Comparison of ENCODE assay signal across 8 cellular contexts in genomic region chr6:53979468-53980067, GRCh38.
DNase-seq lines count a peak whose midpoint lies in the region; ATAC-seq and TF ChIP-seq lines count a peak whose summit lies in the region.

No MANE protein-coding gene starts in this region.

- no peaks in the 10 kb centered on the region for H3K9me3 ChIP-seq in gastrocnemius medialis

- TF ChIP-seq POLR2A in gastrocnemius medialis (IDR thresholded peaks at IDR 0.05), result no peak

- H3K9me3 Mint-ChIP-seq in activated CD4-positive, alpha-beta T cell treated with anti-CD3 and anti-CD28 coated beads, Interleukin-2, amount 10 ng/mL, durations not matched to agents 7 days and 5 days, result no peaks in the 10 kb centered on the region

- H3K4me1 ChIP-seq in gastrocnemius medialis, result peaks cover 0 to under 1% of the 10 kb centered on the region in 2 donors

- ATAC-seq in gastrocnemius medialis (peak; percentile 38 to 43), HG03108 (IDR thresholded peaks at IDR 0.05; ENCODE audit: unreplicated experiment) (no peak), GM21360 (IDR thresholded peaks at IDR 0.05; ENCODE audit: unreplicated experiment) (no peak)

- peak; percentile 29 for DNase-seq in activated CD4-positive, alpha-beta T cell treated with anti-CD3 and anti-CD28 coated beads, Interleukin-2, amount 10 ng/mL, durations not matched to agents 7 days and 5 days
- no peak for DNase-seq in activated CD4-positive, alpha-beta T cell treated with anti-CD3 and anti-CD28 coated beads for 1 hour
- DNase-seq in HL-60 (ENCODE audit: low read depth in 1 of 2, low spot score in 1 of 2), result peak in 1 of 2 experiments; percentile 22
- peak; percentile 41 for DNase-seq in RPMI7951 (ENCODE audit: low read depth)
- peak; percentile 31 for DNase-seq in fibroblast of gingiva (ENCODE audit: low read depth)
- no peak for DNase-seq in gastrocnemius medialis

- intact Hi-C loops in gastrocnemius medialis (cut with DNase I; ENCODE audit: low total_unique reads), result loop anchor here (5.0 kb wide), 2 partner anchors 1088 to 1263 kb away; no protein-coding TSS in a partner anchor

- in situ Hi-C loops in gastrocnemius medialis (cut with MboI; ENCODE audit: low sequenced_read_pairs in 4 of 4), result loop anchor here (10.0 to 25.0 kb wide), 5 partner anchors 283 to 1258 kb away; no protein-coding TSS in a partner anchor

- CTCF ChIA-PET in activated CD4-positive, alpha-beta T cell treated with anti-CD3 and anti-CD28 coated beads, Interleukin-2, amount 10 ng/mL, durations not matched to agents 7 days and 5 days (lab: Charles Lee), result no interaction called here

- no peaks in the 10 kb centered on the region for H3K27me3 Mint-ChIP-seq in activated CD4-positive, alpha-beta T cell treated with anti-CD3 and anti-CD28 coated beads, Interleukin-2, amount 10 ng/mL, durations not matched to agents 7 days and 5 days

- H3K27ac ChIP-seq in HL-60 (replicated peaks) (no peak overlapping the region), gastrocnemius medialis (no peak overlapping the region)

- H3K36me3 Mint-ChIP-seq in activated CD4-positive, alpha-beta T cell treated with anti-CD3 and anti-CD28 coated beads, Interleukin-2, amount 10 ng/mL, durations not matched to agents 7 days and 5 days (ENCODE audit: low read depth), result no peaks in the 10 kb centered on the region

- TF ChIP-seq CTCF in HL-60 (IDR thresholded peaks at IDR 0.05; ENCODE audit: insufficient read depth, low read length) (peak; percentile 71), gastrocnemius medialis (IDR thresholded peaks at IDR 0.05 in 4 of 5, conservative IDR thresholded peaks at IDR 0.05 in 1 of 5) (peak; percentile 78 to 85 (median 80))

- no peaks in the 10 kb centered on the region for H3K27me3 ChIP-seq in HL-60 (ENCODE audit: insufficient read depth, poor library complexity, severe bottlenecking)
- no peaks in the 10 kb centered on the region for H3K27me3 ChIP-seq in gastrocnemius medialis

- POLR2A ChIA-PET in activated CD4-positive, alpha-beta T cell treated with anti-CD3 and anti-CD28 coated beads, Interleukin-2, amount 10 ng/mL, durations not matched to agents 7 days and 5 days (lab: Charles Lee), result no interaction called here

- no peak overlapping the region for H3K27ac Mint-ChIP-seq in activated CD4-positive, alpha-beta T cell treated with anti-CD3 and anti-CD28 coated beads, Interleukin-2, amount 10 ng/mL, durations not matched to agents 7 days and 5 days

- H3K36me3 ChIP-seq in gastrocnemius medialis, result no peaks in the 10 kb centered on the region

- H3K4me3 ChIP-seq in HL-60 (replicated peaks; ENCODE audit: insufficient read depth, low read length) (no peak overlapping the region), gastrocnemius medialis (no peak overlapping the region)

- no peaks in the 10 kb centered on the region for H3K4me1 Mint-ChIP-seq in activated CD4-positive, alpha-beta T cell treated with anti-CD3 and anti-CD28 coated beads, Interleukin-2, amount 10 ng/mL, durations not matched to agents 7 days and 5 days

- H3K4me3 Mint-ChIP-seq in activated CD4-positive, alpha-beta T cell treated with anti-CD3 and anti-CD28 coated beads, Interleukin-2, amount 10 ng/mL, durations not matched to agents 7 days and 5 days, result no peak overlapping the region

Comparison
In these comparisons a context has a peak if more than half of its experiments do, and no peak if none do; other contexts are left out.
1. DNase-seq: peak in activated CD4-positive, alpha-beta T cell treated with anti-CD3 and anti-CD28 coated beads, Interleukin-2, amount 10 ng/mL, durations not matched to agents 7 days and 5 days (single experiment), RPMI7951 (single experiment) and fibroblast of gingiva (single experiment); none in activated CD4-positive, alpha-beta T cell treated with anti-CD3 and anti-CD28 coated beads for 1 hour (single experiment) and gastrocnemius medialis (0 of 2).
2. ATAC-seq: peak in gastrocnemius medialis (2 of 2); none in HG03108 (single experiment) and GM21360 (single experiment).